1 cellular context compared by ENCODE assay signal in the genomic region with DNA sequence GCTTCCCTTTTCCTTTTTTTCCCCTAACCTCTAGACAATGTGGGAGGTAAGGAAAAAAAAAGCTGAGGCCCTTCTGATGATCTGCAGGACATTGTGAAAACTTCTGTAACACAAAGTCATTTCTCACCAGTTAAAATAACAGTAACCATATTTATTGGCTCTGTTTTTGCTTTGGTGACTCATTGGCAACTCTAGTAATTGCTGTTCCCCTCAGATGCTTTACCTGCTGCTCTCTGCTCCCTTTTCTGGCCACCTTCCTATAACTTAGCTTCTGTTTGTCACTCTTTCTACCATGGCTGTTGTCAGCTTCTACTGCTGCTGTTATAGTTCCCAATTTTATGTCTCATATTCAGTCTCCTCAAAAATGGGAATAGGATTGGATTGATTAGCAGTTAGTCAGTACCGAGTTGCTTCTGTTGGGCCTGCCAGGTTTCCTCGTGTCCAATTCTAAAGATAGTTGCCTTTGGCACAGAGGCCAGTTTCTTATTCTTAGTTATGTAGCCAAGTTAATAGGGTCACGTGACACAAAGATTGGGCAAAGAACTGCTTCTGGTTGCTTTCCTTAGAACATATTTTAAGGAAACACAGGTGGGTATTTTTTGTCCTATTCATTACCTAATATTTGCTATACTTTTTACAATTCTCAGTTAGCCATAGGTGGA.
TF ChIP-seq lines count a peak whose summit lies in the region.

No MANE protein-coding gene starts in this region.

TF ChIP-seq in K562, 482 proteins besides CTCF, POLR2A, EP300 and RAD21 (continued from another document):
- TF ChIP-seq, protein P1, sequence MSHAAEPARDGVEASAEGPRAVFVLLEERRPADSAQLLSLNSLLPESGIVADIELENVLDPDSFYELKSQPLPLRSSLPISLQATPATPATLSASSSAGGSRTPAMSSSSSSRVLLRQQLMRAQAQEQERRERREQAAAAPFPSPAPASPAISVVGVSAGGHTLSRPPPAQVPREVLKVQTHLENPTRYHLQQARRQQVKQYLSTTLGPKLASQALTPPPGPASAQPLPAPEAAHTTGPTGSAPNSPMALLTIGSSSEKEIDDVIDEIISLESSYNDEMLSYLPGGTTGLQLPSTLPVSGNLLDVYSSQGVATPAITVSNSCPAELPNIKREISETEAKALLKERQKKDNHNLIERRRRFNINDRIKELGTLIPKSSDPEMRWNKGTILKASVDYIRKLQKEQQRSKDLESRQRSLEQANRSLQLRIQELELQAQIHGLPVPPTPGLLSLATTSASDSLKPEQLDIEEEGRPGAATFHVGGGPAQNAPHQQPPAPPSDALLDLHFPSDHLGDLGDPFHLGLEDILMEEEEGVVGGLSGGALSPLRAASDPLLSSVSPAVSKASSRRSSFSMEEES (CRISPR knock-in tag; IDR thresholded peaks at IDR 0.05): peak; percentile 59
- TF ChIP-seq PHTF2 (CRISPR knock-in tag; IDR thresholded peaks at IDR 0.05): no peak
- peak; percentile 61; the same call in 1 of the 2 replicates for TF ChIP-seq RAD51 (IDR thresholded peaks at IDR 0.05; ENCODE audit: borderline replicate concordance, low read depth)
